Comparison of ENCODE assay signal across 14 cellular contexts in the genomic region with DNA sequence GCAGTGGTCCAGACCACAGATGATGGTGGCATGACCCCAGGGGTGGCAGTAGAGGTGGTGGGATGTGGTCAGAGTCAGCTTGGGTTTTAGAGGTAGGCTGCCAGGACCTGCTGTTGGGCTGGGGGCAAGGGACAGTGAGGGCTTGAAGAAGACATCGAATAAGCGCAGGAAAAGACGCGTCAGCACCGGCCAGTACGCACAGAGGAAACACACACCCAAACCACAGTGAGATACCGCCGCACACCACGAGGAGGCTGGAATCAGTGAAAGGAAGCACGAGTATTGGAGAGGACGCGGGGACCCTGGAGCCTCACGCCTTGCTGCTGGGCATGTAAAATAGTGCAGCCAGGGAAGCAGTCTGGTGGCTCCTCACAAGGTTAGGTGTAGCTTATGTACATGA. TPM values are rescaled to one million over a fixed set of nuclear protein-coding genes. Genes with fewer than 3 reads are reported as not detected.
DNase-seq lines count a peak whose midpoint lies in the region; ATAC-seq and TF ChIP-seq lines count a peak whose summit lies in the region.
"Had no signal": no experiment of that assay in that cellular context is flagged by ENCODE, and none has a peak within 500 bp of the region (broad histone marks: within the 10 kb centered on the region; RNA-seq: fewer than 3 reads in every experiment).

No MANE protein-coding gene starts in this region.

- H3K4me3 Mint-ChIP-seq in activated CD4-positive, alpha-beta memory T cell treated with anti-CD3 and anti-CD28 coated beads for 36 hours = peak overlapping the region; percentile 21
- H3K4me3 Mint-ChIP-seq in central memory CD8-positive, alpha-beta T cell = peak overlapping the region; percentile 53

- H3K27ac Mint-ChIP-seq in activated CD4-positive, alpha-beta memory T cell treated with anti-CD3 and anti-CD28 coated beads for 36 hours = no peak overlapping the region
- H3K27ac Mint-ChIP-seq in central memory CD8-positive, alpha-beta T cell (ENCODE audit: low read depth) = peak overlapping the region; percentile 51

- H3K9me3 ChIP-seq in SK-N-SH = no peaks in the 10 kb centered on the region
- no peaks in the 10 kb centered on the region for H3K9me3 ChIP-seq in uterus
- H3K9me3 ChIP-seq: A549, upper lobe of left lung had no signal

- CTCF ChIA-PET in SK-N-SH (lab: Yijun Ruan, JAX) = no interaction called here
- CTCF ChIA-PET in activated CD4-positive, alpha-beta memory T cell treated with anti-CD3 and anti-CD28 coated beads for 36 hours (lab: Charles Lee) = interaction anchor here (1.0 kb wide), 1 partner anchor 130 kb away, joined by 4 read pairs; no protein-coding TSS in a partner anchor

- no peak overlapping the region for H3K9ac ChIP-seq in SK-N-SH
- H3K9ac ChIP-seq: GM23248 had no signal

- TF ChIP-seq EP300 in SK-N-SH (IDR thresholded peaks at IDR 0.05; ENCODE audit: borderline replicate concordance in 1 of 2, low read depth in 1 of 2, low read length in 1 of 2) = no peak

- H3K4me1 ChIP-seq in SK-N-SH (ENCODE audit: control insufficient read depth in 1 of 2, insufficient read depth in 2 of 2, low read depth in 1 of 2, low read length in 1 of 2) (peaks cover 0 to 34% of the 10 kb centered on the region in 2 experiments; a peak in 1 of 4 replicates), uterus (no peaks in the 10 kb centered on the region)
- H3K4me1 ChIP-seq: A549 had no signal

- H3K79me2 ChIP-seq in SK-N-SH (ENCODE audit: insufficient read depth) = no peaks in the 10 kb centered on the region

- POLR2A ChIA-PET in SK-N-SH (lab: Yijun Ruan, JAX) = no interaction called here
- POLR2A ChIA-PET in activated CD4-positive, alpha-beta memory T cell treated with anti-CD3 and anti-CD28 coated beads for 36 hours (lab: Charles Lee) = no interaction called here

- TF ChIP-seq RAD21 in SK-N-SH (IDR thresholded peaks at IDR 0.05; ENCODE audit: low read length) = no peak

- H3K4me3 ChIP-seq in SK-N-SH (ENCODE audit: low read depth in 2 of 2, low read length in 1 of 2) (no peak overlapping the region), uterus (no peak overlapping the region)
- H3K4me3 ChIP-seq: A549, GM23248, lung, upper lobe of left lung had no signal

- H3K27ac ChIP-seq in SK-N-SH (ENCODE audit: low read depth in 2 of 2, low read length in 1 of 2) = no peak overlapping the region
- H3K27ac ChIP-seq in uterus = no peak overlapping the region
- H3K27ac ChIP-seq: A549, GM23248, upper lobe of left lung had no signal

- TF ChIP-seq CTCF in SK-N-SH (IDR thresholded peaks at IDR 0.05) (no peak), uterus (IDR thresholded peaks at IDR 0.05) (no peak)

- no peaks in the 10 kb centered on the region for H3K27me3 Mint-ChIP-seq in activated CD4-positive, alpha-beta memory T cell treated with anti-CD3 and anti-CD28 coated beads for 36 hours
- H3K27me3 Mint-ChIP-seq in central memory CD8-positive, alpha-beta T cell = no peaks in the 10 kb centered on the region

- H3K27me3 ChIP-seq in SK-N-SH (ENCODE audit: insufficient read depth) (peaks cover 30% of the 10 kb centered on the region), uterus (no peaks in the 10 kb centered on the region)

- H3K4me2 ChIP-seq in SK-N-SH = no peak overlapping the region
- H3K4me2 ChIP-seq: A549 had no signal

- no peaks in the 10 kb centered on the region for H3K9me3 Mint-ChIP-seq in activated CD4-positive, alpha-beta memory T cell treated with anti-CD3 and anti-CD28 coated beads for 36 hours
- no peaks in the 10 kb centered on the region for H3K9me3 Mint-ChIP-seq in central memory CD8-positive, alpha-beta T cell

- no peaks in the 10 kb centered on the region for H3F3A ChIP-seq in SK-N-SH (replicated peaks; ENCODE audit: insufficient read depth)

- ATAC-seq in SK-N-SH treated with all-trans-retinoic acid at 6 μM for 48 hours = no peak
- peak; percentile 53 for ATAC-seq in central memory CD8-positive, alpha-beta T cell (replicated peaks; ENCODE audit: extremely low read depth, poor library complexity, severe bottlenecking)
- ATAC-seq in HG02981 (IDR thresholded peaks at IDR 0.05; ENCODE audit: unreplicated experiment) = no peak

- intact Hi-C loops in activated CD4-positive, alpha-beta memory T cell treated with anti-CD3 and anti-CD28 coated beads for 36 hours (cut with micrococcal nuclease) = no loop called here
- intact Hi-C loops in uterus (cut with DNase I; ENCODE audit: low total_unique reads) = no loop called here

- H3K36me3 ChIP-seq in SK-N-SH (replicated peaks in 1 of 2; ENCODE audit: control insufficient read depth in 1 of 2, insufficient read depth in 2 of 2, low read length in 1 of 2) = no peaks in the 10 kb centered on the region
- no peaks in the 10 kb centered on the region for H3K36me3 ChIP-seq in uterus
- H3K36me3 ChIP-seq: upper lobe of left lung had no signal

- H3K9me2 ChIP-seq in SK-N-SH = no peaks in the 10 kb centered on the region

- peaks cover 35% of the 10 kb centered on the region for H3K4me1 Mint-ChIP-seq in activated CD4-positive, alpha-beta memory T cell treated with anti-CD3 and anti-CD28 coated beads for 36 hours (ENCODE audit: low read depth)
- peaks cover 41% of the 10 kb centered on the region for H3K4me1 Mint-ChIP-seq in central memory CD8-positive, alpha-beta T cell

- WGBS in SK-N-SH (ENCODE audit: low lambda C conversion rate) = 84% methylated on average over 13 of the region's 13 CpGs

- TF ChIP-seq POLR2A in uterus (IDR thresholded peaks at IDR 0.05) = no peak

- H4K20me1 ChIP-seq in SK-N-SH (ENCODE audit: insufficient read depth) = no peaks in the 10 kb centered on the region

- H3K36me3 Mint-ChIP-seq in activated CD4-positive, alpha-beta memory T cell treated with anti-CD3 and anti-CD28 coated beads for 36 hours = no peaks in the 10 kb centered on the region
- peaks cover 2% of the 10 kb centered on the region for H3K36me3 Mint-ChIP-seq in central memory CD8-positive, alpha-beta T cell (ENCODE audit: insufficient read depth)

- no peak overlapping the region for H2AFZ ChIP-seq in SK-N-SH (ENCODE audit: low read depth)
- H2AFZ ChIP-seq: GM23248 had no signal

- DNase-seq in SK-N-SH (peak; percentile 29), NCI-H82 (lab: John Stamatoyannopoulos, UW) (no peak), uterus (no peak)
- DNase-seq in activated CD4-positive, alpha-beta memory T cell treated with anti-CD3 and anti-CD28 coated beads for 36 hours = peak; percentile 72
- DNase-seq in central memory CD8-positive, alpha-beta T cell (ENCODE audit: low spot score in 2 of 2) = peak; percentile 24 to 30
- DNase-seq in stimulated activated CD8-positive, alpha-beta memory T cell treated with anti-CD3 and anti-CD28 coated beads, Interleukin-4, amount 100 ng/mL, for 48 hours = peak; percentile 42
- DNase-seq: GM23248, IMR-90, Right ventricle myocardium superior, upper lobe of left lung had no signal

TF ChIP-seq in SK-N-SH, 30 proteins besides CTCF, POLR2A, EP300 and RAD21 (continues in another document):
- TF ChIP-seq GATA2 (CRISPR knock-in tag; IDR thresholded peaks at IDR 0.05) (no peak), RFX5 (IDR thresholded peaks at IDR 0.05; ENCODE audit: low read length) (no peak)
- TF ChIP-seq, protein P1, sequence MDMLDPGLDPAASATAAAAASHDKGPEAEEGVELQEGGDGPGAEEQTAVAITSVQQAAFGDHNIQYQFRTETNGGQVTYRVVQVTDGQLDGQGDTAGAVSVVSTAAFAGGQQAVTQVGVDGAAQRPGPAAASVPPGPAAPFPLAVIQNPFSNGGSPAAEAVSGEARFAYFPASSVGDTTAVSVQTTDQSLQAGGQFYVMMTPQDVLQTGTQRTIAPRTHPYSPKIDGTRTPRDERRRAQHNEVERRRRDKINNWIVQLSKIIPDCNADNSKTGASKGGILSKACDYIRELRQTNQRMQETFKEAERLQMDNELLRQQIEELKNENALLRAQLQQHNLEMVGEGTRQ (IDR thresholded peaks at IDR 0.05; ENCODE audit: borderline replicate concordance, low read depth, low read length) = no peak

RNA-seq across cellular contexts. Expression of a gene that starts 13.5 kb away (rescaled TPM):
- 1.9 and 2.4 TPM in 2 replicates for polyA plus RNA-seq in SK-N-SH (2012; rRNA removed)
- polyA plus RNA-seq in SK-N-SH (2012; cell fraction: cytosol; rRNA removed) = 1.1 and 2.7 TPM in 2 replicates
- polyA plus RNA-seq in SK-N-SH (2012; cell fraction: nucleus; rRNA removed) = 8.9 and 16.9 TPM in 2 replicates
- 1 to 10 TPM; 4.9 to 5.7 TPM for total RNA-seq in activated CD4-positive, alpha-beta memory T cell treated with anti-CD3 and anti-CD28 coated beads for 36 hours
- total RNA-seq in uterus = 10 to 100 TPM in 3 of 4 donors, 1 to 10 TPM in 1; 2.6 to 21.3 (median 16.8) TPM
- total RNA-seq: GM23248 had no signal
- polyA plus RNA-seq: GM23248 had no signal

RNA-seq across cellular contexts. Expression of a gene that starts 22.4 kb away (rescaled TPM):
- 326 and 367 TPM in 2 replicates for polyA plus RNA-seq in SK-N-SH (2012; rRNA removed)
- 195 and 259 TPM in 2 replicates for polyA plus RNA-seq in SK-N-SH (2012; cell fraction: cytosol; rRNA removed)
- 162 and 171 TPM in 2 replicates for polyA plus RNA-seq in SK-N-SH (2012; cell fraction: nucleus; rRNA removed)
- 100 to 1,000 TPM; 194 to 203 TPM for total RNA-seq in activated CD4-positive, alpha-beta memory T cell treated with anti-CD3 and anti-CD28 coated beads for 36 hours
- total RNA-seq in uterus = 100 to 1,000 TPM in 2 of 4 donors, 10 to 100 TPM in 2; 26.9 to 633 (median 103) TPM

RNA-seq across cellular contexts. Expression of a gene that starts 22.6 kb away (rescaled TPM):
- polyA plus RNA-seq in SK-N-SH (2012; rRNA removed) = 78.0 and 107 TPM in 2 replicates
- polyA plus RNA-seq in SK-N-SH (2012; cell fraction: cytosol; rRNA removed) = 38.1 and 53.3 TPM in 2 replicates
- polyA plus RNA-seq in SK-N-SH (2012; cell fraction: nucleus; rRNA removed) = 212 and 213 TPM in 2 replicates
- 10 to 100 TPM; 45.9 to 51.5 TPM for total RNA-seq in activated CD4-positive, alpha-beta memory T cell treated with anti-CD3 and anti-CD28 coated beads for 36 hours
- total RNA-seq in uterus = 10 to 100 TPM; 48.4 to 88.5 (median 67.2) TPM

RNA-seq across cellular contexts. Expression of a gene that starts 36.0 kb away (rescaled TPM):
- polyA plus RNA-seq in SK-N-SH (2012; rRNA removed) = 0.50 and 0.74 TPM in 2 replicates
- 0.08 and 0.19 TPM in 2 replicates for polyA plus RNA-seq in SK-N-SH (2012; cell fraction: cytosol; rRNA removed)
- polyA plus RNA-seq in SK-N-SH (2012; cell fraction: nucleus; rRNA removed) = 0.80 and 1.5 TPM in 2 replicates
- not detected for total RNA-seq in activated CD4-positive, alpha-beta memory T cell treated with anti-CD3 and anti-CD28 coated beads for 36 hours
- total RNA-seq in uterus = 10 to 100 TPM in 1 of 4 donors, 1 to 10 TPM in 2, under 1 TPM in 1; 0.76 to 13.8 (median 5.5) TPM

RNA-seq across cellular contexts. Expression of a gene that starts 52.8 kb away (rescaled TPM):
- 13.8 and 15.5 TPM in 2 replicates for polyA plus RNA-seq in SK-N-SH (2012; rRNA removed)
- polyA plus RNA-seq in SK-N-SH (2012; cell fraction: cytosol; rRNA removed) = 4.8 and 6.1 TPM in 2 replicates
- 102 and 172 TPM in 2 replicates for polyA plus RNA-seq in SK-N-SH (2012; cell fraction: nucleus; rRNA removed)
- under 1 TPM; 0.29 to 0.69 TPM for total RNA-seq in activated CD4-positive, alpha-beta memory T cell treated with anti-CD3 and anti-CD28 coated beads for 36 hours
- 10 to 100 TPM in 1 of 4 donors, 1 to 10 TPM in 3; 1.5 to 50.7 (median 5.1) TPM for total RNA-seq in uterus

Comparison
In these comparisons a context has a peak if more than half of its experiments do, and no peak if none do; other contexts are left out.
1. DNase-seq: peak in SK-N-SH (single experiment), activated CD4-positive, alpha-beta memory T cell treated with anti-CD3 and anti-CD28 coated beads for 36 hours (single experiment), central memory CD8-positive, alpha-beta T cell (2 of 2) and stimulated activated CD8-positive, alpha-beta memory T cell treated with anti-CD3 and anti-CD28 coated beads, Interleukin-4, amount 100 ng/mL, for 48 hours (single experiment); none in NCI-H82 (single experiment) and uterus (0 of 2).